Comparison of ENCODE assay signal across 26 cellular contexts in genomic region chr17:34615326-34615725, GRCh38. TPM values are rescaled to one million over a fixed set of nuclear protein-coding genes. Genes with fewer than 3 reads are reported as not detected.
"Had no signal": no experiment of that assay in that cellular context is flagged by ENCODE, and none has a peak within 500 bp of the region (broad histone marks: within the 10 kb centered on the region; RNA-seq: fewer than 3 reads in every experiment).

No MANE protein-coding gene starts in this region.

- H3K4me2 ChIP-seq: hepatocyte, smooth muscle cell had no signal

- H2AFZ ChIP-seq: hepatocyte had no signal

- H3K36me3 Mint-ChIP-seq: naive B cell; stimulated activated memory B cell treated with anti-CD40 and anti-IgM and Interleukin-4, amounts not matched to agents 10 μg/mL and 1 μg/mL and 100 μg/mL, for 72 hours had no signal

- H3K27ac Mint-ChIP-seq: activated B cell treated with CpG ODN at 0.5 μM for 24 hours; activated CD8-positive, alpha-beta T cell treated with anti-CD3 and anti-CD28 coated beads for 36 hours; activated T-helper 17 cell treated with anti-CD3 and anti-CD28 coated beads, Interleukin-2, amount 50 U/mL, for 72 hours; naive B cell; stimulated activated memory B cell treated with anti-CD40 and anti-IgM and Interleukin-4, amounts not matched to agents 10 μg/mL and 1 μg/mL and 100 μg/mL, for 72 hours; T-helper 17 cell had no signal

- H3K4me1 Mint-ChIP-seq: activated B cell treated with CpG ODN at 0.5 μM for 24 hours; activated T-helper 17 cell treated with anti-CD3 and anti-CD28 coated beads, Interleukin-2, amount 50 U/mL, for 72 hours; naive B cell; stimulated activated memory B cell treated with anti-CD40 and anti-IgM and Interleukin-4, amounts not matched to agents 10 μg/mL and 1 μg/mL and 100 μg/mL, for 72 hours; stimulated activated naive CD8-positive, alpha-beta T cell treated with anti-CD3 and anti-CD28 coated beads, Interleukin-15, amount 100 ng/mL, for 72 hours had no signal

- H3K36me3 ChIP-seq: esophagus muscularis mucosa, left ventricle myocardium inferior, right atrium auricular region, upper lobe of left lung, vagina had no signal

- H3K4me3 ChIP-seq: esophagus muscularis mucosa, hepatocyte, left ventricle myocardium inferior, lung, right atrium auricular region, smooth muscle cell, upper lobe of left lung, vagina had no signal

- H3K79me2 ChIP-seq: hepatocyte had no signal

- H3K27me3 ChIP-seq: hepatocyte, upper lobe of left lung, vagina had no signal

- H3K4me3 Mint-ChIP-seq: activated B cell treated with CpG ODN at 0.5 μM for 24 hours; activated CD8-positive, alpha-beta T cell treated with anti-CD3 and anti-CD28 coated beads for 36 hours; activated T-cell treated with anti-CD3 and anti-CD28 coated beads, Interleukin-2, amount 50 U/mL, for 4 hours; activated T-helper 17 cell treated with anti-CD3 and anti-CD28 coated beads, Interleukin-2, amount 50 U/mL, for 72 hours; stimulated activated memory B cell treated with anti-CD40 and anti-IgM and Interleukin-4, amounts not matched to agents 10 μg/mL and 1 μg/mL and 100 μg/mL, for 72 hours; stimulated activated naive CD8-positive, alpha-beta T cell treated with anti-CD3 and anti-CD28 coated beads, Interleukin-15, amount 100 ng/mL, for 72 hours; T-helper 17 cell had no signal

- H3K4me1 ChIP-seq: left ventricle myocardium inferior, right atrium auricular region, upper lobe of left lung had no signal

- H3K27ac ChIP-seq: esophagus muscularis mucosa, hepatocyte, left ventricle myocardium inferior, right atrium auricular region, upper lobe of left lung, vagina had no signal

- DNase-seq: activated B cell treated with CpG ODN at 0.5 μM for 24 hours; activated CD4-positive, alpha-beta T cell treated with anti-CD3 and anti-CD28 coated beads, Interleukin-2, amount 50 U/mL, for 1 hour; activated CD8-positive, alpha-beta T cell treated with anti-CD3 and anti-CD28 coated beads for 36 hours; activated gamma-delta T cell treated with Interleukin-2 at 50 U/mL for 16 hours; activated naive CD4-positive, alpha-beta T cell treated with anti-CD3 and anti-CD28 coated beads, Interleukin-2, amount 50 U/mL, for 16 hours; activated T-cell treated with anti-CD3 and anti-CD28 coated beads, Interleukin-2, amount 50 U/mL, for 4 hours; amniotic stem cell; foreskin melanocyte; islet precursor cell; left ventricle myocardium inferior; naive B cell; stimulated activated CD4-positive, alpha-beta T cell treated with anti-CD3 and anti-CD28 coated beads, Interleukin-1b, Interleukin-23, amount 100 ng/mL, for 48 hours; stimulated activated CD4-positive, alpha-beta T cell treated with anti-CD3 and anti-CD28 coated beads, Interleukin-4, amount 100 ng/mL, for 4 hours; stimulated activated CD8-positive, alpha-beta memory T cell treated with anti-CD3 and anti-CD28 coated beads, Interleukin-4, amount 100 ng/mL, for 48 hours; stimulated activated naive CD8-positive, alpha-beta T cell treated with anti-CD3 and anti-CD28 coated beads, Interleukin-15, amount 100 ng/mL, for 72 hours; T-helper 17 cell; upper lobe of left lung had no signal

- H3K9me3 Mint-ChIP-seq: activated B cell treated with CpG ODN at 0.5 μM for 24 hours; activated CD8-positive, alpha-beta T cell treated with anti-CD3 and anti-CD28 coated beads for 36 hours; activated T-cell treated with anti-CD3 and anti-CD28 coated beads, Interleukin-2, amount 50 U/mL, for 4 hours; activated T-helper 17 cell treated with anti-CD3 and anti-CD28 coated beads, Interleukin-2, amount 50 U/mL, for 72 hours; stimulated activated naive CD8-positive, alpha-beta T cell treated with anti-CD3 and anti-CD28 coated beads, Interleukin-15, amount 100 ng/mL, for 72 hours had no signal

- H3K9me3 ChIP-seq: esophagus muscularis mucosa, left ventricle myocardium inferior, right atrium auricular region, upper lobe of left lung, vagina had no signal

RNA-seq across cellular contexts. Expression of gene TMEM132E, which starts 35.9 kb away (rescaled TPM):
- total RNA-seq: activated B cell treated with CpG ODN at 0.5 μM for 24 hours; activated T-helper 17 cell treated with anti-CD3 and anti-CD28 coated beads, Interleukin-2, amount 50 U/mL, for 72 hours; pulmonary artery endothelial cell; T-helper 17 cell; vagina had no signal
